ENCODE assay signal across 26 cellular contexts in the genomic region with DNA sequence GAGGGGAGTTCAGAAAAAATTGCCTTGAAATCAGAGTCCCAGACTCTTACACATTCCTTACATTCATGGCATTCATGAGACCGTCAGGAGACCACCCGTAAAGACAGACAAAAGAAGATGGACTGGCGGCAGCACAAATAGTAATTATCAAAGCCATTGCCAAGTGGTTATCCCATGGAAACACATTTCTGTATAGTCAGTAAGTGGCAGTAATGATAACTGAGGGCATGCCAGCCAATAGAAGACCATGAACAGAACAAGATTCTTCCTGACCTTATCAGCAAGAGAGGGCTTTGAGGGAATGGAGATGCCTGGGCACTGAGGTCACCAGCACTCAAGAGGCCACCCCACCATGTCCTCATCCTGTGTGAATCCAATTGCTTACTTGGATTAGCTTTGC.
DNase-seq lines count a peak whose midpoint lies in the region; ATAC-seq, FAIRE-seq and TF ChIP-seq lines count a peak whose summit lies in the region.
"Had no signal": no experiment of that assay in that cellular context is flagged by ENCODE, and none has a peak within 500 bp of the region (broad histone marks: within the 10 kb centered on the region; RNA-seq: fewer than 3 reads in every experiment).

No MANE protein-coding gene starts in this region.

- no peak for ATAC-seq in gastroesophageal sphincter
- ATAC-seq in activated CD8-positive, alpha-beta memory T cell treated with anti-CD3 and anti-CD28 coated beads, Interleukin-2, amount 10 ng/mL, durations not matched to agents 7 days and 5 days: no peak
- ATAC-seq: naive thymus-derived CD8-positive, alpha-beta T cell; pancreas; Right ventricle myocardium inferior had no signal

- H3K36me3 ChIP-seq in cardiac muscle cell (no peaks in the 10 kb centered on the region), SJCRH30 (no peaks in the 10 kb centered on the region), gastroesophageal sphincter (no peaks in the 10 kb centered on the region)
- H3K36me3 ChIP-seq: BLaER1 treated with 17β-estradiol and CSF1 and Interleukin-3, amounts not matched to agents 10 nM and 100 nM; pancreas; sigmoid colon had no signal

- H3K4me1 Mint-ChIP-seq in activated CD8-positive, alpha-beta memory T cell treated with anti-CD3 and anti-CD28 coated beads, Interleukin-2, amount 10 ng/mL, durations not matched to agents 7 days and 5 days: no peaks in the 10 kb centered on the region
- H3K4me1 Mint-ChIP-seq: naive thymus-derived CD8-positive, alpha-beta T cell had no signal

- TF ChIP-seq EP300 in gastroesophageal sphincter (IDR thresholded peaks at IDR 0.05): no peak

- TF ChIP-seq CTCF in cardiac muscle cell (IDR thresholded peaks at IDR 0.05; ENCODE audit: low read depth, low read length) (no peak), gastroesophageal sphincter (IDR thresholded peaks at IDR 0.05) (no peak)

- H3K9me3 ChIP-seq in cardiac muscle cell (ENCODE audit: low read depth) (no peaks in the 10 kb centered on the region), SJCRH30 (replicated peaks) (no peaks in the 10 kb centered on the region), gastroesophageal sphincter (no peaks in the 10 kb centered on the region)
- H3K9me3 ChIP-seq: BLaER1 treated with 17β-estradiol and CSF1 and Interleukin-3, amounts not matched to agents 10 nM and 100 nM; pancreas; sigmoid colon had no signal

- 82 to 90% methylated on average over 3 of the region's 3 CpGs for WGBS in gastroesophageal sphincter (ENCODE audit: low coverage in 1 of 2), 2 donors

- no peaks in the 10 kb centered on the region for H3K4me1 ChIP-seq in cardiac muscle cell (ENCODE audit: low read depth)
- H3K4me1 ChIP-seq in SJCRH30: peaks cover 44% of the 10 kb centered on the region
- H3K4me1 ChIP-seq in gastroesophageal sphincter: no peaks in the 10 kb centered on the region
- H3K4me1 ChIP-seq: BLaER1 treated with 17β-estradiol and CSF1 and Interleukin-3, amounts not matched to agents 10 nM and 100 nM; pancreas; sigmoid colon had no signal

- H3K9me3 Mint-ChIP-seq in activated CD8-positive, alpha-beta memory T cell treated with anti-CD3 and anti-CD28 coated beads, Interleukin-2, amount 10 ng/mL, durations not matched to agents 7 days and 5 days (ENCODE audit: low read depth): no peaks in the 10 kb centered on the region

- DNase-seq in cardiac muscle cell (ENCODE audit: low read depth in 1 of 2, low spot score in 1 of 2): peak; percentile 4 to 49
- no peak for DNase-seq in cardiac septum (ENCODE audit: low spot score)
- peak; percentile 63 to 82 for DNase-seq in SJCRH30
- peak; percentile 7 for DNase-seq in iPS-NIHi11 (ENCODE audit: low spot score)
- peak; percentile 4 for DNase-seq in urothelium cell line (ENCODE audit: low spot score)
- no peak for DNase-seq in NCI-H2196 treated with DMSO at 0.1 percent for 48 hours (lab: John Stamatoyannopoulos, UW; ENCODE audit: unreplicated experiment)
- DNase-seq in activated CD8-positive, alpha-beta memory T cell treated with anti-CD3 and anti-CD28 coated beads, Interleukin-2, amount 10 ng/mL, durations not matched to agents 7 days and 5 days: no peak
- DNase-seq: activated CD8-positive, alpha-beta memory T cell treated with anti-CD3 and anti-CD28 coated beads for 24 hours; activated naive CD4-positive, alpha-beta T cell treated with anti-CD3 and anti-CD28 coated beads, Interleukin-2, amount 50 U/mL, for 16 hours; activated T-cell treated with anti-CD3 and anti-CD28 coated beads, Interleukin-2, amount 50 U/mL, for 48 hours; aorta; Calu3; effector CD8-positive, alpha-beta T cell; foreskin melanocyte; GOT3; hippocampal formation; naive thymus-derived CD8-positive, alpha-beta T cell; NCI-H1105 treated with DMSO at 0.1 percent for 48 hours; NCI-H2081 treated with DMSO at 0.1 percent for 48 hours; NCI-H526; pancreas; sigmoid colon; substantia nigra had no signal

- peak overlapping the region; percentile 73 for H3K27ac ChIP-seq in cardiac muscle cell
- peak overlapping the region; percentile 81 for H3K27ac ChIP-seq in SJCRH30
- H3K27ac ChIP-seq in gastroesophageal sphincter: no peak overlapping the region
- H3K27ac ChIP-seq: BLaER1 treated with 17β-estradiol and CSF1 and Interleukin-3, amounts not matched to agents 10 nM and 100 nM; pancreas; sigmoid colon had no signal

- H3K27me3 ChIP-seq in cardiac muscle cell (no peaks in the 10 kb centered on the region), SJCRH30 (no peaks in the 10 kb centered on the region), gastroesophageal sphincter (no peaks in the 10 kb centered on the region)
- H3K27me3 ChIP-seq: pancreas, sigmoid colon had no signal

- H3K4me3 ChIP-seq in cardiac muscle cell (no peak overlapping the region), SJCRH30 (no peak overlapping the region), gastroesophageal sphincter (no peak overlapping the region)
- H3K4me3 ChIP-seq: BLaER1 treated with 17β-estradiol and CSF1 and Interleukin-3, amounts not matched to agents 10 nM and 100 nM; pancreas; sigmoid colon had no signal

- no peak overlapping the region for H3K27ac Mint-ChIP-seq in activated CD8-positive, alpha-beta memory T cell treated with anti-CD3 and anti-CD28 coated beads, Interleukin-2, amount 10 ng/mL, durations not matched to agents 7 days and 5 days
- H3K27ac Mint-ChIP-seq: naive thymus-derived CD8-positive, alpha-beta T cell had no signal

- no peaks in the 10 kb centered on the region for H3K36me3 Mint-ChIP-seq in activated CD8-positive, alpha-beta memory T cell treated with anti-CD3 and anti-CD28 coated beads, Interleukin-2, amount 10 ng/mL, durations not matched to agents 7 days and 5 days

- FAIRE-seq in urothelium cell line (lab: Jason Lieb, UNC): no peak
- FAIRE-seq: pancreas had no signal

- H3K4me3 Mint-ChIP-seq in activated CD8-positive, alpha-beta memory T cell treated with anti-CD3 and anti-CD28 coated beads, Interleukin-2, amount 10 ng/mL, durations not matched to agents 7 days and 5 days: no peak overlapping the region
- H3K4me3 Mint-ChIP-seq: naive thymus-derived CD8-positive, alpha-beta T cell had no signal

- intact Hi-C loops in cardiac septum (cut with DNase I): no loop called here

- CTCF ChIA-PET in activated CD8-positive, alpha-beta memory T cell treated with anti-CD3 and anti-CD28 coated beads, Interleukin-2, amount 10 ng/mL, durations not matched to agents 7 days and 5 days (lab: Charles Lee): no interaction called here

- no peak for TF ChIP-seq POLR2A in gastroesophageal sphincter (IDR thresholded peaks at IDR 0.05)

- no peaks in the 10 kb centered on the region for H3K27me3 Mint-ChIP-seq in activated CD8-positive, alpha-beta memory T cell treated with anti-CD3 and anti-CD28 coated beads, Interleukin-2, amount 10 ng/mL, durations not matched to agents 7 days and 5 days
- H3K27me3 Mint-ChIP-seq: naive thymus-derived CD8-positive, alpha-beta T cell had no signal

Comparison
In these comparisons a context has a peak if more than half of its experiments do, and no peak if none do; other contexts are left out.
1. DNase-seq: peak in cardiac muscle cell (2 of 2), SJCRH30 (2 of 2), iPS-NIHi11 (single experiment) and urothelium cell line (single experiment); none in cardiac septum (single experiment), NCI-H2196 treated with DMSO at 0.1 percent for 48 hours (single experiment) and activated CD8-positive, alpha-beta memory T cell treated with anti-CD3 and anti-CD28 coated beads, Interleukin-2, amount 10 ng/mL, durations not matched to agents 7 days and 5 days (single experiment).
2. H3K27ac ChIP-seq: peak in cardiac muscle cell (single experiment) and SJCRH30 (single experiment); none in gastroesophageal sphincter (0 of 4).